ENCODE assay signal across 34 cellular contexts in the genomic region with DNA sequence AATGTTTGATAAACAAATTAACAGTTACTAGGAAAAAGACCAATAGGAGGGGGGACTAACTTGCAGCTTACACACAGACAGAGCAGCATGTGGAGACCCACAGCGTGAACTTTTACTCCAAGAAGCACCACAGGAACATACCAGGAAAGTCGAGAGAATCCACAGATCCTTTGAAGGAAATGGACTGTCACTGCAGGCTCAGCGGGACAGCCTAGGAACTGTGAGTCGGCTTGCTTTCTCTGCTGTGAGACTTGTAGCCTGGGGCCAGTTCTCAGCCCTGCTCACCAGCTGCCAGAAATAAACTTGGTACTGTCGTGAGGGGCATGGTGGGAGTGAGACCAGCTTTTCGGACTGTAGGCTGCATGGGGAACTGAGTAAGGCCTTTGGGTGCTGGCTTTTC.
"Had no signal": no experiment of that assay in that cellular context is flagged by ENCODE, and none has a peak within 500 bp of the region (broad histone marks: within the 10 kb centered on the region; RNA-seq: fewer than 3 reads in every experiment).

No MANE protein-coding gene starts in this region.

- H3K4me3 ChIP-seq: ascending aorta, body of pancreas had no signal

- DNase-seq: activated CD4-positive, alpha-beta T cell treated with anti-CD3 and anti-CD28 coated beads, Interleukin-2, amount 10 ng/mL, durations not matched to agents 24 days and 14 days; activated CD4-positive, alpha-beta T cell treated with anti-CD3 and anti-CD28 coated beads, Interleukin-2, amount 50 U/mL, for 4 hours; activated CD4-positive, CD25-positive, alpha-beta regulatory T cell; activated CD8-positive, alpha-beta T cell treated with anti-CD3 and anti-CD28 coated beads for 36 hours; activated effector memory CD4-positive, alpha-beta T cell treated with anti-CD3 and anti-CD28 coated beads, Interleukin-2, amount 50 U/mL, for 16 hours; activated naive CD4-positive, alpha-beta T cell treated with Interleukin-2 at 50 U/mL for 16 hours; activated naive CD8-positive, alpha-beta T cell treated with anti-CD3 and anti-CD28 coated beads, Interleukin-2, amount 10 ng/mL, durations not matched to agents 7 days and 5 days; activated T-cell treated with anti-CD3 and anti-CD28 coated beads, Interleukin-2, amount 50 U/mL, for 1 hour; activated T-cell treated with anti-CD3 and anti-CD28 coated beads, Interleukin-2, amount 50 U/mL, for 72 hours; amygdala; body of pancreas; MM.1S; MV-4-11; NCI-H1092; NCI-H1436 treated with DMSO at 0.1 percent for 48 hours; NCI-H1694 treated with DMSO at 0.1 percent for 48 hours; NCI-H2029; NCI-H345; NCI-H524 treated with DMSO at 0.1 percent for 48 hours; SIG-M5; SW 1271; T-helper 1 cell; T-helper 2 cell; T-helper 9 cell had no signal

- H3K36me3 ChIP-seq: ascending aorta had no signal

- H3K27ac Mint-ChIP-seq: activated CD4-positive, alpha-beta T cell treated with anti-CD3 and anti-CD28 coated beads, Interleukin-2, amount 10 ng/mL, durations not matched to agents 24 days and 14 days; activated CD8-positive, alpha-beta T cell treated with anti-CD3 and anti-CD28 coated beads for 36 hours; activated naive CD4-positive, alpha-beta T cell treated with anti-CD3 and anti-CD28 coated beads, Interleukin-2, amount 50 U/mL, for 24 hours; activated naive CD8-positive, alpha-beta T cell treated with anti-CD3 and anti-CD28 coated beads, Interleukin-2, amount 10 ng/mL, durations not matched to agents 7 days and 5 days; activated T-cell treated with anti-CD3 and anti-CD28 coated beads, Interleukin-2, amount 50 U/mL, for 72 hours; activated T-helper 17 cell treated with anti-CD3 and anti-CD28 coated beads, Interleukin-2, amount 50 U/mL, for 72 hours had no signal

- H3K4me2 ChIP-seq: KMS-11 had no signal

- H3K4me1 ChIP-seq: ascending aorta, body of pancreas had no signal

- H3K4me1 Mint-ChIP-seq: activated CD4-positive, alpha-beta T cell treated with anti-CD3 and anti-CD28 coated beads, Interleukin-2, amount 10 ng/mL, durations not matched to agents 24 days and 14 days; activated naive CD4-positive, alpha-beta T cell treated with anti-CD3 and anti-CD28 coated beads, Interleukin-2, amount 50 U/mL, for 24 hours; activated naive CD8-positive, alpha-beta T cell treated with anti-CD3 and anti-CD28 coated beads, Interleukin-2, amount 10 ng/mL, durations not matched to agents 7 days and 5 days; activated T-helper 17 cell treated with anti-CD3 and anti-CD28 coated beads, Interleukin-2, amount 50 U/mL, for 72 hours had no signal

- H3K27ac ChIP-seq: ascending aorta, body of pancreas, KMS-11, RWPE1, VCaP had no signal

- H3K9me3 ChIP-seq: body of pancreas had no signal

- H3K27me3 Mint-ChIP-seq: activated CD4-positive, alpha-beta T cell treated with anti-CD3 and anti-CD28 coated beads, Interleukin-2, amount 10 ng/mL, durations not matched to agents 24 days and 14 days; activated CD8-positive, alpha-beta T cell treated with anti-CD3 and anti-CD28 coated beads for 36 hours; activated naive CD4-positive, alpha-beta T cell treated with anti-CD3 and anti-CD28 coated beads, Interleukin-2, amount 50 U/mL, for 24 hours; activated naive CD8-positive, alpha-beta T cell treated with anti-CD3 and anti-CD28 coated beads, Interleukin-2, amount 10 ng/mL, durations not matched to agents 7 days and 5 days; activated T-helper 17 cell treated with anti-CD3 and anti-CD28 coated beads, Interleukin-2, amount 50 U/mL, for 72 hours had no signal

- H3K27me3 ChIP-seq: ascending aorta, body of pancreas had no signal

- H3K9ac ChIP-seq: KMS-11 had no signal

- H3K4me3 Mint-ChIP-seq: activated CD4-positive, alpha-beta T cell treated with anti-CD3 and anti-CD28 coated beads, Interleukin-2, amount 10 ng/mL, durations not matched to agents 24 days and 14 days; activated CD8-positive, alpha-beta T cell treated with anti-CD3 and anti-CD28 coated beads for 36 hours; activated naive CD4-positive, alpha-beta T cell treated with anti-CD3 and anti-CD28 coated beads, Interleukin-2, amount 50 U/mL, for 24 hours; activated naive CD8-positive, alpha-beta T cell treated with anti-CD3 and anti-CD28 coated beads, Interleukin-2, amount 10 ng/mL, durations not matched to agents 7 days and 5 days; activated T-cell treated with anti-CD3 and anti-CD28 coated beads, Interleukin-2, amount 50 U/mL, for 72 hours; activated T-helper 17 cell treated with anti-CD3 and anti-CD28 coated beads, Interleukin-2, amount 50 U/mL, for 72 hours had no signal

- H3K36me3 Mint-ChIP-seq: activated naive CD4-positive, alpha-beta T cell treated with anti-CD3 and anti-CD28 coated beads, Interleukin-2, amount 50 U/mL, for 24 hours; activated naive CD8-positive, alpha-beta T cell treated with anti-CD3 and anti-CD28 coated beads, Interleukin-2, amount 10 ng/mL, durations not matched to agents 7 days and 5 days had no signal

- FAIRE-seq: bronchial epithelial cell, RCC 7860 had no signal

- ATAC-seq: activated CD8-positive, alpha-beta T cell treated with anti-CD3 and anti-CD28 coated beads for 36 hours; activated T-cell treated with anti-CD3 and anti-CD28 coated beads, Interleukin-2, amount 50 U/mL, for 72 hours; activated T-helper 17 cell treated with anti-CD3 and anti-CD28 coated beads, Interleukin-2, amount 50 U/mL, for 72 hours; body of pancreas; Right ventricle myocardium inferior; SK-N-SH treated with all-trans-retinoic acid at 6 μM for 48 hours had no signal
